Comparison of ENCODE assay signal across 17 cellular contexts in the genomic region with DNA sequence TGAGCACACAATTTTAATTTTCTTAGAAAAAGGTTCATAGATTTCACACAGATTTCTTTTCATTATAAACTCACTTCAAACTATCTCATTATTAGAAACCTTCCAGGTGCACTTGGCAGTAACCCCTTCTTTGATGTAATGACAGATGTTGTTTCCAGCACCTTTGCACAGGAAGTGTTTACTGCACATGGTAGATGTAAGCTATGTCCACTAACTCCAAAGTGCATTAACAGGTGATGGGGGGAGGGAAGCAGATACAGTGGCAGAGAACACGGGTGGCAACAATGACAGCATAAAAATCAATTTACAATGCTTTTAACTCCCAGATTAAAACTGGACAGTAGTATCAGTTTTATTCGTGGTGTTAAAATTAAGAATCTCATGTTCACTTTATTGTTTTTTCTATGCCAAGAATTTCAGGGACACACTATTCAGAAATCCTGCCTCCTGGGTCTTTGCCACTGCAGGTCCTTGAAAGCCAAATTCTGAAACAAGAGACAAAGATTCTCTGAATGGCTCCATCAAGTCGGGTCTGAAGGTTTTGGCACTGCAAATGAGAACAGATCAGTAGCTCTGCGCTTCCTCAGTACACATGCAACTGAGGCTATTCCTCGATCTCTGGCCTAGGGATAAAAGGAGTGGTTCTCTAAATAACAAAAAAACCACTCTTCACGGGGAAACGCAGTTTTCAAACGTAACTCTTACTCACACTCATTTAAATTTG.
DNase-seq lines count a peak whose midpoint lies in the region; ATAC-seq and TF ChIP-seq lines count a peak whose summit lies in the region.
"Had no signal": no experiment of that assay in that cellular context is flagged by ENCODE, and none has a peak within 500 bp of the region (broad histone marks: within the 10 kb centered on the region; RNA-seq: fewer than 3 reads in every experiment).

No MANE protein-coding gene starts in this region.

- ATAC-seq in psoas muscle (peak in 2 of 4 donors; percentile 55 to 73), gastroesophageal sphincter (no peak), GM19455 (IDR thresholded peaks at IDR 0.05; ENCODE audit: unreplicated experiment) (no peak)

- H3K4me3 ChIP-seq in psoas muscle (peak overlapping the region; percentile 16), gastroesophageal sphincter (no peak overlapping the region)
- H3K4me3 ChIP-seq: HAP-1, PC-9, suprapubic skin had no signal

- H3K27ac ChIP-seq in psoas muscle, result no peak overlapping the region
- H3K27ac ChIP-seq in gastroesophageal sphincter, result no peak overlapping the region
- H3K27ac ChIP-seq: 22Rv1, PC-9, suprapubic skin, VCaP had no signal

- TF ChIP-seq CTCF in psoas muscle (IDR thresholded peaks at IDR 0.05) (no peak), gastroesophageal sphincter (IDR thresholded peaks at IDR 0.05) (no peak)

- H3K27me3 ChIP-seq in psoas muscle (ENCODE audit: insufficient read depth in 3 of 3, low read length in 2 of 3), result no peaks in the 10 kb centered on the region
- no peaks in the 10 kb centered on the region for H3K27me3 ChIP-seq in gastroesophageal sphincter
- H3K27me3 ChIP-seq: suprapubic skin had no signal

- no peaks in the 10 kb centered on the region for H3K9me3 ChIP-seq in psoas muscle
- no peaks in the 10 kb centered on the region for H3K9me3 ChIP-seq in gastroesophageal sphincter
- H3K9me3 ChIP-seq: HAP-1, suprapubic skin had no signal

- peak; percentile 1 for DNase-seq in NCI-H2029 (lab: John Stamatoyannopoulos, UW)
- DNase-seq in NCI-H2029 treated with DMSO at 0.1 percent for 48 hours (lab: John Stamatoyannopoulos, UW), result no peak
- DNase-seq in NCI-H1105 (lab: John Stamatoyannopoulos, UW), result peak; percentile 61
- peak; percentile 31 for DNase-seq in SW480 (ENCODE audit: low spot score)
- DNase-seq in psoas muscle, result no peak
- no peak for DNase-seq in ureter (ENCODE audit: low spot score)
- DNase-seq: activated gamma-delta T cell, mesendoderm, NCI-H2081 treated with DMSO at 0.1 percent for 48 hours, PC-9, right cardiac atrium had no signal

- TF ChIP-seq EP300 in gastroesophageal sphincter (IDR thresholded peaks at IDR 0.05), result no peak

- 24 to 35% (median 25%) methylated on average over 8 of the region's 8 CpGs for WGBS in psoas muscle, 3 donors
- WGBS in gastroesophageal sphincter (ENCODE audit: low coverage in 1 of 2), 2 donors, result 48 to 56% methylated on average over 1 to 8 of the region's 8 CpGs

- H3K36me3 ChIP-seq in psoas muscle (ENCODE audit: insufficient read depth in 1 of 2, low read depth in 1 of 2) (no peaks in the 10 kb centered on the region), gastroesophageal sphincter (no peaks in the 10 kb centered on the region)
- H3K36me3 ChIP-seq: HAP-1, suprapubic skin had no signal

- peaks cover 18% of the 10 kb centered on the region for H3K4me1 ChIP-seq in psoas muscle
- H3K4me1 ChIP-seq in gastroesophageal sphincter, result peaks cover 10 to 46% (median 20%) of the 10 kb centered on the region in 3 donors

- no peak for TF ChIP-seq POLR2A in gastroesophageal sphincter (IDR thresholded peaks at IDR 0.05)

- intact Hi-C loops in psoas muscle (cut with DNase I), result no loop called here

Comparison
In these comparisons a context has a peak if more than half of its experiments do, and no peak if none do; other contexts are left out.
1. DNase-seq: peak in NCI-H2029 (single experiment), NCI-H1105 (single experiment) and SW480 (single experiment); none in NCI-H2029 treated with DMSO at 0.1 percent for 48 hours (single experiment), psoas muscle (0 of 2) and ureter (single experiment).